Comparison of ENCODE assay signal across 18 cellular contexts in genomic region chr5:151144275-151144674, GRCh38. TPM values are rescaled to one million over a fixed set of nuclear protein-coding genes. Genes with fewer than 3 reads are reported as not detected.
DNase-seq lines count a peak whose midpoint lies in the region; ATAC-seq lines count a peak whose summit lies in the region.
"Had no signal": no experiment of that assay in that cellular context is flagged by ENCODE, and none has a peak within 500 bp of the region (broad histone marks: within the 10 kb centered on the region; RNA-seq: fewer than 3 reads in every experiment).

No MANE protein-coding gene starts in this region.

- ATAC-seq in HG03095 (IDR thresholded peaks at IDR 0.05; ENCODE audit: unreplicated experiment): no peak
- ATAC-seq: left ventricle myocardium superior had no signal

- H3K27ac Mint-ChIP-seq in activated CD4-positive, alpha-beta T cell treated with anti-CD3 and anti-CD28 coated beads, Interleukin-2, amount 10 ng/mL, durations not matched to agents 7 days and 5 days: peak overlapping the region; percentile 20
- H3K27ac Mint-ChIP-seq in CD4-positive, alpha-beta memory T cell: peak overlapping the region; percentile 65 to 96 (median 94)
- peak overlapping the region; percentile 97 for H3K27ac Mint-ChIP-seq in activated naive CD4-positive, alpha-beta T cell treated with anti-CD3 and anti-CD28 coated beads, Interleukin-2, amount 50 U/mL, for 24 hours

- peaks cover 100% of the 10 kb centered on the region for H3K4me1 ChIP-seq in CD4-positive, alpha-beta memory T cell (ENCODE audit: insufficient read depth, low read length)
- peaks cover 79% of the 10 kb centered on the region for H3K4me1 ChIP-seq in muscle layer of colon (ENCODE audit: insufficient read depth, low read length)
- H3K4me1 ChIP-seq: A549 had no signal

- CTCF ChIA-PET in activated CD4-positive, alpha-beta T cell treated with anti-CD3 and anti-CD28 coated beads, Interleukin-2, amount 10 ng/mL, durations not matched to agents 7 days and 5 days (lab: Charles Lee): interaction anchor here (1.6 to 12.9 kb wide), 3 partner anchors 22 to 95 kb away, joined by 3 to 89 read pairs (median 9); no protein-coding TSS in a partner anchor
- CTCF ChIA-PET in CD4-positive, alpha-beta memory T cell (lab: Charles Lee; ENCODE audit: partially characterized antibody): interaction anchor here (0.9 to 50.2 kb wide), 3 partner anchors 9 to 93 kb away, joined by 3 to 2066 read pairs (median 2066); partner anchors contain the start of gene ANXA6

- peak overlapping the region; percentile 11 for H3K9ac ChIP-seq in muscle layer of colon (ENCODE audit: low read length)
- H3K9ac ChIP-seq: BLaER1 treated with 17β-estradiol and CSF1 and Interleukin-3, amounts not matched to agents 10 nM and 100 nM had no signal

- POLR2A ChIA-PET in activated CD4-positive, alpha-beta T cell treated with anti-CD3 and anti-CD28 coated beads, Interleukin-2, amount 10 ng/mL, durations not matched to agents 7 days and 5 days (lab: Charles Lee): no interaction called here
- POLR2A ChIA-PET in CD4-positive, alpha-beta memory T cell (lab: Charles Lee; ENCODE audit: partially characterized antibody): interaction anchor here (1.1 to 8.6 kb wide), 3 partner anchors 9 to 63 kb away, joined by 3 to 204 read pairs (median 9); partner anchors contain the start of genes ANXA6 and TNIP1

- no peak for DNase-seq in activated CD4-positive, alpha-beta T cell treated with anti-CD3 and anti-CD28 coated beads, Interleukin-2, amount 10 ng/mL, durations not matched to agents 7 days and 5 days
- DNase-seq in activated CD4-positive, alpha-beta T cell treated with anti-CD3 and anti-CD28 coated beads, Interleukin-2, amount 50 U/mL, for 48 hours: no peak
- DNase-seq in CD4-positive, alpha-beta memory T cell: no peak
- no peak for DNase-seq in NCI-H187 treated with DMSO at 0.1 percent for 48 hours (lab: John Stamatoyannopoulos, UW)
- DNase-seq in NCI-H446 (lab: John Stamatoyannopoulos, UW): no peak
- DNase-seq: adrenal gland, DMS153, esophagus squamous epithelium, Kasumi-1, left ventricle myocardium superior, NCI-H1105 treated with DMSO at 0.1 percent for 48 hours, SHP77 had no signal

- no peak overlapping the region for H3K4me3 Mint-ChIP-seq in activated CD4-positive, alpha-beta T cell treated with anti-CD3 and anti-CD28 coated beads, Interleukin-2, amount 10 ng/mL, durations not matched to agents 7 days and 5 days
- peak overlapping the region in 6 of 8 donors; percentile 25 to 79 (median 53) for H3K4me3 Mint-ChIP-seq in CD4-positive, alpha-beta memory T cell
- peak overlapping the region; percentile 24 for H3K4me3 Mint-ChIP-seq in activated naive CD4-positive, alpha-beta T cell treated with anti-CD3 and anti-CD28 coated beads, Interleukin-2, amount 50 U/mL, for 24 hours

- H3K9me3 ChIP-seq in CD4-positive, alpha-beta memory T cell (ENCODE audit: control insufficient read depth in 1 of 2, low read length in 2 of 2): no peaks in the 10 kb centered on the region
- H3K9me3 ChIP-seq in muscle layer of colon (ENCODE audit: low read length): no peaks in the 10 kb centered on the region
- H3K9me3 ChIP-seq: A549; adrenal gland; BLaER1 treated with 17β-estradiol and CSF1 and Interleukin-3, amounts not matched to agents 10 nM and 100 nM; esophagus squamous epithelium; tibial nerve had no signal

- intact Hi-C loops in CD4-positive, alpha-beta memory T cell (cut with micrococcal nuclease): no loop called here

- H3K36me3 ChIP-seq in CD4-positive, alpha-beta memory T cell (ENCODE audit: insufficient read depth, low read length): peaks cover 47% of the 10 kb centered on the region
- H3K36me3 ChIP-seq in muscle layer of colon (ENCODE audit: insufficient read depth, low read length): peaks cover 69% of the 10 kb centered on the region

- H3K4me1 Mint-ChIP-seq in activated CD4-positive, alpha-beta T cell treated with anti-CD3 and anti-CD28 coated beads, Interleukin-2, amount 10 ng/mL, durations not matched to agents 7 days and 5 days: peaks cover 83% of the 10 kb centered on the region
- peaks cover 80 to 100% (median 93%) of the 10 kb centered on the region in 4 donors for H3K4me1 Mint-ChIP-seq in CD4-positive, alpha-beta memory T cell
- H3K4me1 Mint-ChIP-seq in activated naive CD4-positive, alpha-beta T cell treated with anti-CD3 and anti-CD28 coated beads, Interleukin-2, amount 50 U/mL, for 24 hours: peaks cover 98% of the 10 kb centered on the region

- H3K27me3 Mint-ChIP-seq in activated CD4-positive, alpha-beta T cell treated with anti-CD3 and anti-CD28 coated beads, Interleukin-2, amount 10 ng/mL, durations not matched to agents 7 days and 5 days: no peaks in the 10 kb centered on the region
- H3K27me3 Mint-ChIP-seq in CD4-positive, alpha-beta memory T cell: no peaks in the 10 kb centered on the region
- H3K27me3 Mint-ChIP-seq in activated naive CD4-positive, alpha-beta T cell treated with anti-CD3 and anti-CD28 coated beads, Interleukin-2, amount 50 U/mL, for 24 hours: no peaks in the 10 kb centered on the region

- no peaks in the 10 kb centered on the region for H3K27me3 ChIP-seq in CD4-positive, alpha-beta memory T cell (ENCODE audit: insufficient read depth, low read length)
- no peaks in the 10 kb centered on the region for H3K27me3 ChIP-seq in muscle layer of colon (ENCODE audit: control insufficient read depth in 1 of 2, insufficient read depth in 2 of 2, low read length in 2 of 2)
- H3K27me3 ChIP-seq: adrenal gland; BLaER1 treated with 17β-estradiol and CSF1 and Interleukin-3, amounts not matched to agents 10 nM and 100 nM; esophagus squamous epithelium; tibial nerve had no signal

- H3K4me3 ChIP-seq in CD4-positive, alpha-beta memory T cell (ENCODE audit: low read length in 2 of 2): no peak overlapping the region
- H3K4me3 ChIP-seq in muscle layer of colon (ENCODE audit: low read depth in 1 of 2, low read length in 2 of 2): no peak overlapping the region
- H3K4me3 ChIP-seq: A549; adrenal gland; BLaER1 treated with 17β-estradiol and CSF1 and Interleukin-3, amounts not matched to agents 10 nM and 100 nM; esophagus squamous epithelium; tibial nerve had no signal

- H3K27ac ChIP-seq in CD4-positive, alpha-beta memory T cell (ENCODE audit: low read depth, low read length): peak overlapping the region; percentile 68
- H3K27ac ChIP-seq in muscle layer of colon (ENCODE audit: low read depth, low read length): no peak overlapping the region
- H3K27ac ChIP-seq: A549; BLaER1 treated with 17β-estradiol and CSF1 and Interleukin-3, amounts not matched to agents 10 nM and 100 nM; esophagus squamous epithelium; tibial nerve had no signal

- H3K9me3 Mint-ChIP-seq in activated CD4-positive, alpha-beta T cell treated with anti-CD3 and anti-CD28 coated beads, Interleukin-2, amount 10 ng/mL, durations not matched to agents 7 days and 5 days: no peaks in the 10 kb centered on the region
- H3K9me3 Mint-ChIP-seq in CD4-positive, alpha-beta memory T cell: no peaks in the 10 kb centered on the region
- H3K9me3 Mint-ChIP-seq in activated naive CD4-positive, alpha-beta T cell treated with anti-CD3 and anti-CD28 coated beads, Interleukin-2, amount 50 U/mL, for 24 hours: no peaks in the 10 kb centered on the region

- peaks cover 74% of the 10 kb centered on the region for H3K36me3 Mint-ChIP-seq in activated CD4-positive, alpha-beta T cell treated with anti-CD3 and anti-CD28 coated beads, Interleukin-2, amount 10 ng/mL, durations not matched to agents 7 days and 5 days (ENCODE audit: low read depth)
- peaks cover 56 to 81% of the 10 kb centered on the region in 2 donors for H3K36me3 Mint-ChIP-seq in CD4-positive, alpha-beta memory T cell
- H3K36me3 Mint-ChIP-seq in activated naive CD4-positive, alpha-beta T cell treated with anti-CD3 and anti-CD28 coated beads, Interleukin-2, amount 50 U/mL, for 24 hours: peaks cover 7% of the 10 kb centered on the region

RNA-seq across cellular contexts. Expression of gene ANXA6, which starts 13.3 kb away (rescaled TPM):
- 100 to 1,000 TPM; 494 to 508 TPM for total RNA-seq in activated CD4-positive, alpha-beta T cell treated with anti-CD3 and anti-CD28 coated beads, Interleukin-2, amount 10 ng/mL, durations not matched to agents 7 days and 5 days
- 100 to 1,000 TPM; 318 to 342 TPM for total RNA-seq in CD4-positive, alpha-beta memory T cell
- 100 to 1,000 TPM; 229 to 330 TPM for polyA plus RNA-seq in CD4-positive, alpha-beta memory T cell

Comparison
In these comparisons a context has a peak if more than half of its experiments do, and no peak if none do; other contexts are left out.
1. H3K27ac Mint-ChIP-seq: peak in every context shown above with its lines; median percentile 97 in activated naive CD4-positive, alpha-beta T cell treated with anti-CD3 and anti-CD28 coated beads, Interleukin-2, amount 50 U/mL, for 24 hours; 94 in CD4-positive, alpha-beta memory T cell; 20 in activated CD4-positive, alpha-beta T cell treated with anti-CD3 and anti-CD28 coated beads, Interleukin-2, amount 10 ng/mL, durations not matched to agents 7 days and 5 days.